ENCODE assay signal across 14 cellular contexts in the genomic region with DNA sequence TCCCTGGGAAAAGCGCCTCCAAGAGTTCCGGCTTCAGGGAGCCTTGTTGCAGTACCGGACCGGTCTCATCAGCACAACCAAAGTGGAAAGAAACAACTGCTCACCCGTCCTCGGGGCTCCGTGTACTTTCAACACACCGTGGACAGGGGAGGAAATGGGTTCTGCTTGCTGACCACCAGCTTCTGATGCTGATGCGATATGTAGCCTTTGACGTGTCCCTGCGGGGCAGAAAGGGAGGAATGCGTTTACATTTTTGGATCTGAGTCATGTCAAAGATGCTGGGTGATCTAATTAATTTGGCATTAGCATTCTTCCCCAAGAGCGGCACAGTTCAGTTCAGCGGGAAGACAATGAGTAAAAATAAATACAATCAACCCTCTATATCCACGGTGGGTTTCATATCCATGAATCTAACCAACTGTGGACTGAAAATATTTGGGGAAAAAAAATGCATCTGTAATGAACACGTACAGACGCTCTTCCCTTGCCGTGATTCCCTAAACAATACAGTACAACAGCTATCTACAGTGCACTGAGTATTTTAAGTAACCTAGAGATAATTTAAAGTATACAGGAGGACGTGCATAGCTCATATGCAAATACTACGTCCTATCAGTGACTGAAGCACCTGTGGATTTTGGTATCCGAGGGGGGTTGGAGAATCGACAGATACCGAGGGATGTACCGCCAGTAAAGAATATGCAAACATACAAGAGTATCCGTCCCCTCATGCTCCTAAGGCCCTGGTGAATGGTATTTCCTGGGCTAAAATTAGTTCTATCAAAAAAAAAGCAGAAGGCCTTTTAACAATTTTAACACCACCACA. TPM values are rescaled to one million over a fixed set of nuclear protein-coding genes. Genes with fewer than 3 reads are reported as not detected.
DNase-seq lines count a peak whose midpoint lies in the region; ATAC-seq and TF ChIP-seq lines count a peak whose summit lies in the region.
"Had no signal": no experiment of that assay in that cellular context is flagged by ENCODE, and none has a peak within 500 bp of the region (broad histone marks: within the 10 kb centered on the region; RNA-seq: fewer than 3 reads in every experiment).

No MANE protein-coding gene starts in this region.

- CTCF ChIA-PET in activated CD4-positive, alpha-beta T cell treated with anti-CD3 and anti-CD28 coated beads, Interleukin-2, amount 10 ng/mL, durations not matched to agents 7 days and 5 days (lab: Charles Lee), result interaction anchor here (0.6 to 0.7 kb wide), 2 partner anchors 9 to 414 kb away, joined by 3 read pairs; no protein-coding TSS in a partner anchor

- no peaks in the 10 kb centered on the region for H3K9me3 ChIP-seq in RWPE2 (ENCODE audit: severe bottlenecking)

- peaks cover 85% of the 10 kb centered on the region for H3K36me3 ChIP-seq in RWPE2 (ENCODE audit: low read depth)

- H3K4me3 Mint-ChIP-seq in activated CD4-positive, alpha-beta T cell treated with anti-CD3 and anti-CD28 coated beads, Interleukin-2, amount 10 ng/mL, durations not matched to agents 7 days and 5 days, result no peak overlapping the region
- H3K4me3 Mint-ChIP-seq in activated CD4-positive, alpha-beta T cell treated with anti-CD3 and anti-CD28 coated beads, Interleukin-2, amount 10 ng/mL, durations not matched to agents 24 days and 14 days, result no peak overlapping the region
- H3K4me3 Mint-ChIP-seq in osteocyte (ENCODE audit: unreplicated experiment), result no peak overlapping the region
- H3K4me3 Mint-ChIP-seq: stimulated activated effector memory CD8-positive, alpha-beta T cell treated with anti-CD3 and anti-CD28 coated beads, Interleukin-12 subunit alpha, Interleukin-12 subunit beta, amount 100 ng/mL, for 72 hours had no signal

- peak; percentile 80 for ATAC-seq in RWPE2 (ENCODE audit: low read depth)
- ATAC-seq: left colon; stimulated activated effector memory CD8-positive, alpha-beta T cell treated with anti-CD3 and anti-CD28 coated beads, Interleukin-12 subunit alpha, Interleukin-12 subunit beta, amount 100 ng/mL, for 72 hours had no signal

- no peaks in the 10 kb centered on the region for H3K9me3 Mint-ChIP-seq in activated CD4-positive, alpha-beta T cell treated with anti-CD3 and anti-CD28 coated beads, Interleukin-2, amount 10 ng/mL, durations not matched to agents 7 days and 5 days
- no peaks in the 10 kb centered on the region for H3K9me3 Mint-ChIP-seq in activated CD4-positive, alpha-beta T cell treated with anti-CD3 and anti-CD28 coated beads, Interleukin-2, amount 10 ng/mL, durations not matched to agents 24 days and 14 days
- no peaks in the 10 kb centered on the region for H3K9me3 Mint-ChIP-seq in osteocyte (ENCODE audit: unreplicated experiment)

- peak overlapping the region; percentile 64 for H3K27ac ChIP-seq in RWPE2 (ENCODE audit: poor library complexity, severe bottlenecking)

- H3K27me3 Mint-ChIP-seq in activated CD4-positive, alpha-beta T cell treated with anti-CD3 and anti-CD28 coated beads, Interleukin-2, amount 10 ng/mL, durations not matched to agents 7 days and 5 days, result no peaks in the 10 kb centered on the region
- no peaks in the 10 kb centered on the region for H3K27me3 Mint-ChIP-seq in activated CD4-positive, alpha-beta T cell treated with anti-CD3 and anti-CD28 coated beads, Interleukin-2, amount 10 ng/mL, durations not matched to agents 24 days and 14 days
- no peaks in the 10 kb centered on the region for H3K27me3 Mint-ChIP-seq in osteocyte (ENCODE audit: unreplicated experiment)

- H3K4me1 ChIP-seq in RWPE2 (ENCODE audit: insufficient read depth, poor library complexity, severe bottlenecking), result peaks cover 4% of the 10 kb centered on the region

- no peak for DNase-seq in activated CD4-positive, alpha-beta T cell treated with anti-CD3 and anti-CD28 coated beads, Interleukin-2, amount 10 ng/mL, durations not matched to agents 7 days and 5 days
- no peak for DNase-seq in activated CD4-positive, alpha-beta T cell treated with anti-CD3 and anti-CD28 coated beads, Interleukin-2, amount 10 ng/mL, durations not matched to agents 24 days and 14 days
- DNase-seq in RWPE2 (ENCODE audit: low spot score), result no peak
- peak; percentile 90 for DNase-seq in fibroblast of mammary gland (ENCODE audit: low read depth)
- DNase-seq in osteocyte (ENCODE audit: extremely low spot score, unreplicated experiment), result peak; percentile 71
- no peak for DNase-seq in NCI-H526 treated with DMSO at 0.1 percent for 48 hours (lab: John Stamatoyannopoulos, UW)
- no peak for DNase-seq in OCI-M1 (lab: John Stamatoyannopoulos, UW)
- DNase-seq in stimulated activated CD4-positive, alpha-beta T cell treated with anti-CD3 and anti-CD28 coated beads, Interleukin-4, amount 100 ng/mL, for 24 hours, result no peak
- DNase-seq: left colon, NCI-H2081 treated with DMSO at 0.1 percent for 48 hours, small intestine had no signal

- POLR2A ChIA-PET in activated CD4-positive, alpha-beta T cell treated with anti-CD3 and anti-CD28 coated beads, Interleukin-2, amount 10 ng/mL, durations not matched to agents 7 days and 5 days (lab: Charles Lee), result no interaction called here

- peaks cover 76% of the 10 kb centered on the region for H3K4me1 Mint-ChIP-seq in activated CD4-positive, alpha-beta T cell treated with anti-CD3 and anti-CD28 coated beads, Interleukin-2, amount 10 ng/mL, durations not matched to agents 7 days and 5 days
- peaks cover 29% of the 10 kb centered on the region for H3K4me1 Mint-ChIP-seq in activated CD4-positive, alpha-beta T cell treated with anti-CD3 and anti-CD28 coated beads, Interleukin-2, amount 10 ng/mL, durations not matched to agents 24 days and 14 days
- peaks cover 52% of the 10 kb centered on the region for H3K4me1 Mint-ChIP-seq in osteocyte (ENCODE audit: unreplicated experiment)

- intact Hi-C loops in activated CD4-positive, alpha-beta T cell treated with anti-CD3 and anti-CD28 coated beads, Interleukin-2, amount 10 ng/mL, durations not matched to agents 24 days and 14 days (cut with micrococcal nuclease), result no loop called here

- H3K36me3 Mint-ChIP-seq in activated CD4-positive, alpha-beta T cell treated with anti-CD3 and anti-CD28 coated beads, Interleukin-2, amount 10 ng/mL, durations not matched to agents 7 days and 5 days (ENCODE audit: low read depth), result peaks cover 76% of the 10 kb centered on the region
- peaks cover 68% of the 10 kb centered on the region for H3K36me3 Mint-ChIP-seq in activated CD4-positive, alpha-beta T cell treated with anti-CD3 and anti-CD28 coated beads, Interleukin-2, amount 10 ng/mL, durations not matched to agents 24 days and 14 days (ENCODE audit: low read depth)
- peaks cover 50% of the 10 kb centered on the region for H3K36me3 Mint-ChIP-seq in osteocyte (ENCODE audit: unreplicated experiment)

- no peak overlapping the region for H3K4me3 ChIP-seq in RWPE2 (ENCODE audit: severe bottlenecking)
- no peak overlapping the region for H3K4me3 ChIP-seq in fibroblast of mammary gland (ENCODE audit: control insufficient read depth, low read depth, low read length)

- no peaks in the 10 kb centered on the region for H3K27me3 ChIP-seq in RWPE2 (ENCODE audit: insufficient read depth, poor library complexity, severe bottlenecking)

- peak overlapping the region; percentile 74 for H3K27ac Mint-ChIP-seq in activated CD4-positive, alpha-beta T cell treated with anti-CD3 and anti-CD28 coated beads, Interleukin-2, amount 10 ng/mL, durations not matched to agents 7 days and 5 days
- no peak overlapping the region for H3K27ac Mint-ChIP-seq in activated CD4-positive, alpha-beta T cell treated with anti-CD3 and anti-CD28 coated beads, Interleukin-2, amount 10 ng/mL, durations not matched to agents 24 days and 14 days
- peak overlapping the region; percentile 83 for H3K27ac Mint-ChIP-seq in osteocyte (ENCODE audit: unreplicated experiment)
- H3K27ac Mint-ChIP-seq: stimulated activated effector memory CD8-positive, alpha-beta T cell treated with anti-CD3 and anti-CD28 coated beads, Interleukin-12 subunit alpha, Interleukin-12 subunit beta, amount 100 ng/mL, for 72 hours had no signal

- TF ChIP-seq CTCF in RWPE2 (IDR thresholded peaks at IDR 0.05; ENCODE audit: poor library complexity, severe bottlenecking) (no peak), fibroblast of mammary gland (conservative IDR thresholded peaks at IDR 0.05; ENCODE audit: control insufficient read depth, insufficient read depth, low read depth, low read length) (no peak), osteocyte (IDR thresholded peaks at IDR 0.05) (no peak)

RNA-seq across cellular contexts. Expression of a gene that starts 19.8 kb away (rescaled TPM):
- under 1 TPM in 1 of 2 experiments, not detected in 1; 0.19 TPM for total RNA-seq in activated CD4-positive, alpha-beta T cell treated with anti-CD3 and anti-CD28 coated beads, Interleukin-2, amount 10 ng/mL, durations not matched to agents 7 days and 5 days
- not detected in 2 replicates for total RNA-seq in activated CD4-positive, alpha-beta T cell treated with anti-CD3 and anti-CD28 coated beads, Interleukin-2, amount 10 ng/mL, durations not matched to agents 24 days and 14 days
- not detected in 2 replicates for total RNA-seq in osteocyte
- total RNA-seq: A673, HT-29, left colon had no signal

RNA-seq across cellular contexts. Expression of a gene that starts 30.2 kb away (rescaled TPM):
- 10 to 100 TPM; 65.5 to 69.8 TPM for total RNA-seq in activated CD4-positive, alpha-beta T cell treated with anti-CD3 and anti-CD28 coated beads, Interleukin-2, amount 10 ng/mL, durations not matched to agents 7 days and 5 days
- 83.6 and 87.1 TPM in 2 replicates for total RNA-seq in activated CD4-positive, alpha-beta T cell treated with anti-CD3 and anti-CD28 coated beads, Interleukin-2, amount 10 ng/mL, durations not matched to agents 24 days and 14 days
- 47.9 and 48.1 TPM in 2 replicates for total RNA-seq in osteocyte

RNA-seq across cellular contexts. Expression of a gene that starts 31.1 kb away (rescaled TPM):
- 10 to 100 TPM; 81.2 to 84.6 TPM for total RNA-seq in activated CD4-positive, alpha-beta T cell treated with anti-CD3 and anti-CD28 coated beads, Interleukin-2, amount 10 ng/mL, durations not matched to agents 7 days and 5 days
- total RNA-seq in activated CD4-positive, alpha-beta T cell treated with anti-CD3 and anti-CD28 coated beads, Interleukin-2, amount 10 ng/mL, durations not matched to agents 24 days and 14 days, result 88.5 and 92.5 TPM in 2 replicates
- 76.7 and 77.3 TPM in 2 replicates for total RNA-seq in osteocyte

RNA-seq across cellular contexts. Expression of a gene that starts 55.7 kb away (rescaled TPM):
- not detected for total RNA-seq in activated CD4-positive, alpha-beta T cell treated with anti-CD3 and anti-CD28 coated beads, Interleukin-2, amount 10 ng/mL, durations not matched to agents 7 days and 5 days
- not detected in 2 replicates for total RNA-seq in activated CD4-positive, alpha-beta T cell treated with anti-CD3 and anti-CD28 coated beads, Interleukin-2, amount 10 ng/mL, durations not matched to agents 24 days and 14 days
- total RNA-seq in osteocyte, result 1.8 and 2.0 TPM in 2 replicates
- total RNA-seq: A673, HT-29 had no signal

Comparison
In these comparisons a context has a peak if more than half of its experiments do, and no peak if none do; other contexts are left out.
1. DNase-seq: peak in fibroblast of mammary gland (single experiment) and osteocyte (single experiment); none in activated CD4-positive, alpha-beta T cell treated with anti-CD3 and anti-CD28 coated beads, Interleukin-2, amount 10 ng/mL, durations not matched to agents 7 days and 5 days (single experiment), activated CD4-positive, alpha-beta T cell treated with anti-CD3 and anti-CD28 coated beads, Interleukin-2, amount 10 ng/mL, durations not matched to agents 24 days and 14 days (single experiment), RWPE2 (single experiment), NCI-H526 treated with DMSO at 0.1 percent for 48 hours (single experiment), OCI-M1 (single experiment) and stimulated activated CD4-positive, alpha-beta T cell treated with anti-CD3 and anti-CD28 coated beads, Interleukin-4, amount 100 ng/mL, for 24 hours (single experiment).